22 cellular contexts compared by ENCODE assay signal in genomic region chr7:37323912-37324430, GRCh38.
DNase-seq lines count a peak whose midpoint lies in the region; ATAC-seq and TF ChIP-seq lines count a peak whose summit lies in the region.
"Had no signal": no experiment of that assay in that cellular context is flagged by ENCODE, and none has a peak within 500 bp of the region (broad histone marks: within the 10 kb centered on the region; RNA-seq: fewer than 3 reads in every experiment).

No MANE protein-coding gene starts in this region.

- 94 to 95% methylated on average over 5 of the region's 5 CpGs for whole genome bisulfite sequencing in heart right ventricle, 2 donors

- intact Hi-C loops in Right ventricle myocardium inferior (cut with DNase I) = no loop called here
- intact Hi-C loops in heart right ventricle (cut with DNase I) = no loop called here

- no peak for ATAC-seq in Right ventricle myocardium inferior
- no peak for ATAC-seq in heart right ventricle

- H3K4me1 ChIP-seq in heart right ventricle = peaks cover 0 to 7% (median 0%) of the 10 kb centered on the region in 9 donors

- no peaks in the 10 kb centered on the region for H3K36me3 ChIP-seq in heart right ventricle

- H3K27me3 ChIP-seq in heart right ventricle = no peaks in the 10 kb centered on the region
- H3K27me3 ChIP-seq: BLaER1 treated with 17β-estradiol and CSF1 and Interleukin-3, amounts not matched to agents 10 nM and 100 nM had no signal

- no peaks in the 10 kb centered on the region for H3K9me3 ChIP-seq in heart right ventricle

- no peak for TF ChIP-seq CTCF in heart right ventricle (IDR thresholded peaks at IDR 0.05)

- H3K27ac ChIP-seq in heart right ventricle = no peak overlapping the region
- H3K27ac ChIP-seq: BLaER1 treated with 17β-estradiol and CSF1 and Interleukin-3, amounts not matched to agents 10 nM and 100 nM had no signal

- DNase-seq in NCI-H524 (lab: John Stamatoyannopoulos, UW) (peak; percentile 59 to 72), NCI-H524 treated with DMSO at 0.1 percent for 48 hours (lab: John Stamatoyannopoulos, UW) (no peak), Right ventricle myocardium inferior (ENCODE audit: missing footprints) (peak; percentile 57), heart right ventricle (no peak), cerebellum (ENCODE audit: low spot score) (peak; percentile 82), dedifferentiated amniotic fluid mesenchymal stem cell (ENCODE audit: extremely low spot score) (no peak), NCI-H2081 treated with DMSO at 0.1 percent for 48 hours (lab: John Stamatoyannopoulos, UW) (no peak)
- no peak for DNase-seq in activated naive CD4-positive, alpha-beta T cell treated with anti-CD3 and anti-CD28 coated beads, Interleukin-2, amount 50 U/mL, for 16 hours
- DNase-seq: 8988T; Calu3; CD8-positive, alpha-beta memory T cell; DMS53; GF-D8; GOT3; HCEC 1CT; KG1; NCI-H1092 treated with DMSO at 0.1 percent for 48 hours; NCI-H1436 treated with DMSO at 0.1 percent for 48 hours; NCI-H526 treated with DMSO at 0.1 percent for 48 hours; OCI-M1; Right ventricle myocardium superior had no signal

- no peak overlapping the region for H3K4me3 ChIP-seq in heart right ventricle
- H3K4me3 ChIP-seq: BLaER1 treated with 17β-estradiol and CSF1 and Interleukin-3, amounts not matched to agents 10 nM and 100 nM had no signal

Comparison
In these comparisons a context has a peak if more than half of its experiments do, and no peak if none do; other contexts are left out.
1. DNase-seq: peak in NCI-H524 (2 of 2), Right ventricle myocardium inferior (single experiment) and cerebellum (single experiment); none in NCI-H524 treated with DMSO at 0.1 percent for 48 hours (single experiment), heart right ventricle (0 of 2), dedifferentiated amniotic fluid mesenchymal stem cell (single experiment), NCI-H2081 treated with DMSO at 0.1 percent for 48 hours (single experiment) and activated naive CD4-positive, alpha-beta T cell treated with anti-CD3 and anti-CD28 coated beads, Interleukin-2, amount 50 U/mL, for 16 hours (single experiment).